1 cellular context compared by ENCODE assay signal in genomic region chr3:194245975-194246561, GRCh38.
TF ChIP-seq lines count a peak whose summit lies in the region.

No MANE protein-coding gene starts in this region.

TF ChIP-seq in GM23338, 12 proteins besides CTCF, POLR2A, EP300 and RAD21 (continued from another document):
- TF ChIP-seq REST (IDR thresholded peaks at IDR 0.05; ENCODE audit: unreplicated experiment) = no peak
- no peak for TF ChIP-seq JUNB (IDR thresholded peaks at IDR 0.05; ENCODE audit: unreplicated experiment)
- TF ChIP-seq EZH2 (IDR thresholded peaks at IDR 0.05; ENCODE audit: low read depth, unreplicated experiment) = no peak
- TF ChIP-seq EZH2phosphoT487 (IDR thresholded peaks at IDR 0.05; ENCODE audit: unreplicated experiment) = no peak
- no peak for TF ChIP-seq ZNF462 (CRISPR knock-in tag; IDR thresholded peaks at IDR 0.05)
- no peak for TF ChIP-seq POLR2AphosphoS5 (IDR thresholded peaks at IDR 0.05; ENCODE audit: low read depth)
- no peak for TF ChIP-seq ZNF114 (CRISPR knock-in tag; IDR thresholded peaks at IDR 0.05)
- TF ChIP-seq STAT1 (IDR thresholded peaks at IDR 0.05; ENCODE audit: unreplicated experiment) = no peak
- no peak for TF ChIP-seq NANOG (IDR thresholded peaks at IDR 0.05; ENCODE audit: borderline replicate concordance)
- TF ChIP-seq ETS1 (IDR thresholded peaks at IDR 0.05) = no peak
